Comparison of ENCODE assay signal across 26 cellular contexts in the genomic region with DNA sequence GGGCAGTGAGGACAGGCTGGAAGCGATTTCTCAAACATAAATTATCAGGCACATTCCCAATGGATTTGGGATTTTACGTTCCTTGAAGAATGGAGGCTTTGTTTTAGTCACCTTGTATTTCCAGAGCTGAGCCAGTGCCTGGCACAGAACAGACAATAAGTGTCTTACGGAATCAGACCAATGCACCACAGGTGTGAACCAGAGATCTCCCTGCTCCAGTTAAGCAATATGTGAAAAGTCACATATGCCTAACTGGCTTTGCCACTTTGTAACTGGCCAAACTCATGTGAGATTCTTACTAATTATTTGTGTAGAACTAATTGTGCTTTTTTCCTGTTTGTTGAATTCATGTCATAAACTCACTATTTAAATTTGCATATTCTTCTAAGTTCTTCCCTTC.
"Had no signal": no experiment of that assay in that cellular context is flagged by ENCODE, and none has a peak within 500 bp of the region (broad histone marks: within the 10 kb centered on the region; RNA-seq: fewer than 3 reads in every experiment).

No MANE protein-coding gene starts in this region.

- H3K4me1 Mint-ChIP-seq: endodermal cell; memory B cell; naive thymus-derived CD4-positive, alpha-beta T cell had no signal

- DNase-seq: dermis blood vessel endothelial cell; dorsolateral prefrontal cortex; effector CD4-positive, alpha-beta T cell; effector memory CD8-positive, alpha-beta T cell; endodermal cell; esophagus squamous epithelium; foreskin fibroblast; foreskin melanocyte; gastrocnemius medialis; glutamatergic neuron; head of caudate nucleus; heart right ventricle; hippocampal formation; left cardiac atrium; left lung; left ventricle myocardium superior; lower lobe of right lung; mesendoderm; midbrain; naive thymus-derived CD4-positive, alpha-beta T cell had no signal

- H3K4me3 ChIP-seq: coronary artery, dorsolateral prefrontal cortex, esophagus squamous epithelium, gastrocnemius medialis, heart right ventricle, left lung, lower lobe of right lung had no signal

- H3K36me3 ChIP-seq: esophagus squamous epithelium, gastrocnemius medialis, heart right ventricle, left lung, lower lobe of right lung had no signal

- FAIRE-seq: colon, endometrium, islet of Langerhans, keratinocyte had no signal

- H3K27me3 Mint-ChIP-seq: effector memory CD8-positive, alpha-beta T cell; memory B cell had no signal

- H3K9me3 ChIP-seq: esophagus squamous epithelium, gastrocnemius medialis, heart right ventricle, left lung, lower lobe of right lung had no signal

- H3K36me3 Mint-ChIP-seq: memory B cell; naive thymus-derived CD4-positive, alpha-beta T cell had no signal

- H3K27ac Mint-ChIP-seq: effector memory CD8-positive, alpha-beta T cell; endodermal cell; memory B cell; naive thymus-derived CD4-positive, alpha-beta T cell had no signal

- H3K9me3 Mint-ChIP-seq: effector memory CD8-positive, alpha-beta T cell; endodermal cell; memory B cell had no signal

- H3K27me3 ChIP-seq: esophagus squamous epithelium, gastrocnemius medialis, left lung had no signal

- H3K4me3 Mint-ChIP-seq: effector memory CD8-positive, alpha-beta T cell; endodermal cell; memory B cell; naive thymus-derived CD4-positive, alpha-beta T cell had no signal

- H3K4me1 ChIP-seq: esophagus squamous epithelium, gastrocnemius medialis, heart right ventricle, left lung, lower lobe of right lung had no signal

- H3K27ac ChIP-seq: coronary artery, dorsolateral prefrontal cortex, esophagus squamous epithelium, gastrocnemius medialis, heart right ventricle, left lung, lower lobe of right lung had no signal
